ENCODE assay signal across 8 cellular contexts in the genomic region with DNA sequence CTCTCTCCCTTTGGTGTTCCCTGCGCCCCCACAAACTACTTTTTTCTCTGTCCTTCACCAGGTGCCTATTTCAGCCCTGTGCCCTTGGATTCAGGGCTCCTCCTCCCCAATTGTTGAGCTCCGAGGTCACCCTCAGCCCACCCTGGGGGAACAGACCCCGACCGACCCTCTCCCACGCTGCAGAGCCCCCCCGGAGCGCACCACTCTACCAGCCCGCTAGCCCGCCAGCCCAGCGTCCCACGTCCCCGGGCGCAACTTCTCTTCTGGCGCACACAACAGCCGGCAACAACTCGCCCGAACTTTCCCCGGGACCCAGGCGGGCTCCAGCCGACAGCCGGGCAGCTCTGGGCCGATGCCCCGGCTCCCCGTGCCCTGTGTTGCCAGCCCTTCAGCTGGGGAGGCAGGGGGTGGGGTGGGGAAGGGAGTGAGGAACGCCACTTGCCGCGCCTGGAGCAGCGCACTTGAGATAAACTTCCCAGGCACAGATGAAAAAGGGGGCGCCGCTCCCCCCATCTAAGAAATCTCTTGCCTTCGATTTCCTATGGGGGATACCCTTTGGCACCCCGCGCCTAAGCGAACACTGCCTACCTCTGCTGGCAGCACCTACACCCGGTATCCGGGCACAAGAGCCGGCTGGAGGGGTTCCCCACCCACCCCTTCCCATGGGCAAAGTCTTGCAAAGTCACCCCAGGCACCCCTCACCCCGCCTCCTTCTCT. TPM values are rescaled to one million over a fixed set of nuclear protein-coding genes. Genes with fewer than 3 reads are reported as not detected.
DNase-seq lines count a peak whose midpoint lies in the region; ATAC-seq and TF ChIP-seq lines count a peak whose summit lies in the region.

No MANE protein-coding gene starts in this region.

- H3K27ac ChIP-seq in suprapubic skin = peak overlapping the region; percentile 87

- H3K36me3 Mint-ChIP-seq in activated CD4-positive, alpha-beta T cell treated with anti-CD3 and anti-CD28 coated beads, Interleukin-2, amount 10 ng/mL, durations not matched to agents 24 days and 14 days (ENCODE audit: low read depth) = peaks cover 1% of the 10 kb centered on the region
- no peaks in the 10 kb centered on the region for H3K36me3 Mint-ChIP-seq in activated naive CD8-positive, alpha-beta T cell treated with anti-CD3 and anti-CD28 coated beads, Interleukin-2, amount 10 ng/mL, durations not matched to agents 7 days and 5 days

- peak overlapping the region; percentile 85 for H3K4me3 Mint-ChIP-seq in activated CD4-positive, alpha-beta T cell treated with anti-CD3 and anti-CD28 coated beads, Interleukin-2, amount 10 ng/mL, durations not matched to agents 24 days and 14 days
- peak overlapping the region; percentile 85 for H3K4me3 Mint-ChIP-seq in activated naive CD8-positive, alpha-beta T cell treated with anti-CD3 and anti-CD28 coated beads, Interleukin-2, amount 10 ng/mL, durations not matched to agents 7 days and 5 days

- WGBS in suprapubic skin = 0% methylated on average over 9 of the region's 38 CpGs

- TF ChIP-seq EP300 in suprapubic skin (IDR thresholded peaks at IDR 0.05) = no peak

- H3K27ac Mint-ChIP-seq in activated CD4-positive, alpha-beta T cell treated with anti-CD3 and anti-CD28 coated beads, Interleukin-2, amount 10 ng/mL, durations not matched to agents 24 days and 14 days = peak overlapping the region; percentile 43
- H3K27ac Mint-ChIP-seq in activated naive CD8-positive, alpha-beta T cell treated with anti-CD3 and anti-CD28 coated beads, Interleukin-2, amount 10 ng/mL, durations not matched to agents 7 days and 5 days = peak overlapping the region; percentile 34

- no peak for ATAC-seq in activated naive CD8-positive, alpha-beta T cell treated with anti-CD3 and anti-CD28 coated beads, Interleukin-2, amount 10 ng/mL, durations not matched to agents 7 days and 5 days (ENCODE audit: low read depth)
- ATAC-seq in GM21423 (IDR thresholded peaks at IDR 0.05; ENCODE audit: unreplicated experiment) = no peak

- no peaks in the 10 kb centered on the region for H3K9me3 Mint-ChIP-seq in activated CD4-positive, alpha-beta T cell treated with anti-CD3 and anti-CD28 coated beads, Interleukin-2, amount 10 ng/mL, durations not matched to agents 24 days and 14 days
- H3K9me3 Mint-ChIP-seq in activated naive CD8-positive, alpha-beta T cell treated with anti-CD3 and anti-CD28 coated beads, Interleukin-2, amount 10 ng/mL, durations not matched to agents 7 days and 5 days = no peaks in the 10 kb centered on the region

- H3K27me3 Mint-ChIP-seq in activated CD4-positive, alpha-beta T cell treated with anti-CD3 and anti-CD28 coated beads, Interleukin-2, amount 10 ng/mL, durations not matched to agents 24 days and 14 days = peaks cover 59% of the 10 kb centered on the region
- H3K27me3 Mint-ChIP-seq in activated naive CD8-positive, alpha-beta T cell treated with anti-CD3 and anti-CD28 coated beads, Interleukin-2, amount 10 ng/mL, durations not matched to agents 7 days and 5 days = peaks cover 66% of the 10 kb centered on the region

- intact Hi-C loops in activated CD4-positive, alpha-beta T cell treated with anti-CD3 and anti-CD28 coated beads, Interleukin-2, amount 10 ng/mL, durations not matched to agents 24 days and 14 days (cut with micrococcal nuclease) = loop anchor here (10.0 kb wide), 1 partner anchor 281 kb away; no protein-coding TSS in a partner anchor

- TF ChIP-seq POLR2A in suprapubic skin (IDR thresholded peaks at IDR 0.05) = no peak

- H3K27me3 ChIP-seq in kidney epithelial cell (ENCODE audit: control insufficient read depth, insufficient read depth, low read length) = peaks cover 36% of the 10 kb centered on the region
- H3K27me3 ChIP-seq in suprapubic skin = peaks cover 49% of the 10 kb centered on the region

- no peaks in the 10 kb centered on the region for H3K9me3 ChIP-seq in suprapubic skin

- no peak for TF ChIP-seq CTCF in kidney epithelial cell (IDR thresholded peaks at IDR 0.05; ENCODE audit: insufficient read depth, low read length, poor library complexity, severe bottlenecking)
- no peak for TF ChIP-seq CTCF in suprapubic skin (IDR thresholded peaks at IDR 0.05)

- peak overlapping the region; percentile 47 for H3K4me3 ChIP-seq in kidney epithelial cell (ENCODE audit: low read depth, low read length)
- H3K4me3 ChIP-seq in suprapubic skin = peak overlapping the region; percentile 81

- H3K4me1 ChIP-seq in suprapubic skin = peaks cover 55% of the 10 kb centered on the region

- H3K4me1 Mint-ChIP-seq in activated CD4-positive, alpha-beta T cell treated with anti-CD3 and anti-CD28 coated beads, Interleukin-2, amount 10 ng/mL, durations not matched to agents 24 days and 14 days = peaks cover 8% of the 10 kb centered on the region
- peaks cover 10% of the 10 kb centered on the region for H3K4me1 Mint-ChIP-seq in activated naive CD8-positive, alpha-beta T cell treated with anti-CD3 and anti-CD28 coated beads, Interleukin-2, amount 10 ng/mL, durations not matched to agents 7 days and 5 days

- no peak for DNase-seq in activated CD4-positive, alpha-beta T cell treated with anti-CD3 and anti-CD28 coated beads, Interleukin-2, amount 10 ng/mL, durations not matched to agents 24 days and 14 days
- DNase-seq in activated CD4-positive, alpha-beta T cell treated with anti-CD3 and anti-CD28 coated beads for 4 hours = no peak
- DNase-seq in activated naive CD8-positive, alpha-beta T cell treated with anti-CD3 and anti-CD28 coated beads, Interleukin-2, amount 10 ng/mL, durations not matched to agents 7 days and 5 days = peak; percentile 36
- DNase-seq in kidney epithelial cell (ENCODE audit: low read depth) = no peak
- peak in 1 of 2 donors; percentile 62 for DNase-seq in suprapubic skin (ENCODE audit: low spot score in 2 of 2)
- no peak for DNase-seq in NCI-H146 treated with DMSO at 0.1 percent for 48 hours (lab: John Stamatoyannopoulos, UW; ENCODE audit: unreplicated experiment)
- DNase-seq in HuH-7.5 (ENCODE audit: low spot score) = no peak

- no peaks in the 10 kb centered on the region for H3K36me3 ChIP-seq in kidney epithelial cell (ENCODE audit: control insufficient read depth, insufficient read depth, low read length)
- H3K36me3 ChIP-seq in suprapubic skin = no peaks in the 10 kb centered on the region

- POLR2A ChIA-PET in activated naive CD8-positive, alpha-beta T cell treated with anti-CD3 and anti-CD28 coated beads, Interleukin-2, amount 10 ng/mL, durations not matched to agents 7 days and 5 days (lab: Charles Lee) = no interaction called here

RNA-seq across cellular contexts. Expression of gene CASZ1, which starts 1.0 kb away (rescaled TPM):
- 6.9 and 7.5 TPM in 2 replicates for total RNA-seq in activated CD4-positive, alpha-beta T cell treated with anti-CD3 and anti-CD28 coated beads, Interleukin-2, amount 10 ng/mL, durations not matched to agents 24 days and 14 days
- 10 to 100 TPM; 11.0 to 11.5 TPM for total RNA-seq in activated naive CD8-positive, alpha-beta T cell treated with anti-CD3 and anti-CD28 coated beads, Interleukin-2, amount 10 ng/mL, durations not matched to agents 7 days and 5 days
- total RNA-seq in kidney epithelial cell (19.1 and 28.2 TPM in 2 replicates), suprapubic skin (100 to 1,000 TPM; 106 to 229 (median 160) TPM)
